Comparison of ENCODE assay signal across 10 cellular contexts in genomic region chr6:121522265-121522664, GRCh38.
DNase-seq lines count a peak whose midpoint lies in the region; ATAC-seq, FAIRE-seq and TF ChIP-seq lines count a peak whose summit lies in the region.
"Had no signal": no experiment of that assay in that cellular context is flagged by ENCODE, and none has a peak within 500 bp of the region (broad histone marks: within the 10 kb centered on the region; RNA-seq: fewer than 3 reads in every experiment).

No MANE protein-coding gene starts in this region.

- no peak overlapping the region for H2AK5ac ChIP-seq in H1 (ENCODE audit: low read depth, low read length)

- H2AFZ ChIP-seq in HepG2 (ENCODE audit: low read length): no peak overlapping the region
- peak overlapping the region; percentile 54 for H2AFZ ChIP-seq in H1 (ENCODE audit: low read length)

- 0 out of 2 replicates have a peak overlapping the region, but pooled peaks have one; percentile 13 for H2BK12ac ChIP-seq in H1 (ENCODE audit: low read depth, low read length)

- no peak overlapping the region for H2BK5ac ChIP-seq in H1 (ENCODE audit: low read depth, low read length)

- no peaks in the 10 kb centered on the region for H3K9me3 ChIP-seq in right lobe of liver
- no peaks in the 10 kb centered on the region for H3K9me3 ChIP-seq in HepG2 (ENCODE audit: low read length)
- no peaks in the 10 kb centered on the region for H3K9me3 ChIP-seq in H1 (ENCODE audit: insufficient read depth in 2 of 2, low read depth in 1 of 2, low read length in 1 of 2)
- H3K9me3 ChIP-seq: BE2C had no signal

- H3K18ac ChIP-seq in H1 (ENCODE audit: extremely low read depth, low read length): no peak overlapping the region

- no peaks in the 10 kb centered on the region for H3K23me2 ChIP-seq in H1 (ENCODE audit: low read depth, low read length)

- H3K4me1 ChIP-seq in right lobe of liver (no peaks in the 10 kb centered on the region), HepG2 (ENCODE audit: insufficient read depth, low read length) (no peaks in the 10 kb centered on the region), H1 (replicated peaks in 1 of 4; ENCODE audit: control insufficient read depth in 3 of 4, insufficient read depth in 4 of 4, low read length in 3 of 4) (peaks cover 0 to 13% (median 4%) of the 10 kb centered on the region in 4 experiments; a peak in 3 of 7 replicates)
- H3K4me1 ChIP-seq: BE2C had no signal

- WGBS in right lobe of liver (ENCODE audit: insufficient coverage, low coverage, low lambda C conversion rate, missing lambda C conversion rate): 7% methylated on average over 2 of the region's 2 CpGs
- WGBS in HepG2 (ENCODE audit: low lambda C conversion rate): 2% methylated on average over 2 of the region's 2 CpGs
- WGBS in H1 (ENCODE audit: extremely low coverage in 1 of 2, insufficient coverage in 1 of 2, insufficient read length in 1 of 2, insufficient replicate concordance in 2 of 2, low coverage in 1 of 2, low lambda C conversion rate in 2 of 2, missing lambda C conversion rate in 1 of 2), 2 experiments: 79% methylated on average over 2 of the region's 2 CpGs; no CpG with 5 or more reads in 1 of the 2 experiments

- H3K9ac ChIP-seq in HepG2 (ENCODE audit: insufficient read depth, low read depth, low read length): no peak overlapping the region
- H3K9ac ChIP-seq in H1 (replicated peaks in 1 of 4; ENCODE audit: extremely low read depth in 1 of 4, low read depth in 3 of 4, low read length in 3 of 4): no peak overlapping the region

- no peak for TF ChIP-seq POLR2A in right lobe of liver (IDR thresholded peaks at IDR 0.05)
- no peak for TF ChIP-seq POLR2A in HepG2 (IDR thresholded peaks at IDR 0.05; ENCODE audit: insufficient read depth in 1 of 2, low read depth in 2 of 2, low read length in 2 of 2)
- TF ChIP-seq POLR2A in H1 (IDR thresholded peaks at IDR 0.05; ENCODE audit: control extremely low read depth in 1 of 2, low read depth in 2 of 2, low read length in 2 of 2): no peak

- POLR2A ChIA-PET in HepG2 (lab: Yijun Ruan, JAX): no interaction called here
- POLR2A ChIA-PET in H1 (lab: Charles Lee; ENCODE audit: partially characterized antibody): interaction anchor here (0.6 to 1.4 kb wide), 2 partner anchors 85 to 134 kb away, joined by 3 to 4 read pairs; no protein-coding TSS in a partner anchor

- H4K20me1 ChIP-seq in HepG2 (ENCODE audit: insufficient read depth, low read length): no peaks in the 10 kb centered on the region
- H4K20me1 ChIP-seq in H1 (replicated peaks in 1 of 2; ENCODE audit: control insufficient read depth in 1 of 2, insufficient read depth in 2 of 2, low read length in 2 of 2): no peaks in the 10 kb centered on the region

- no peak for FAIRE-seq in HepG2 (lab: Jason Lieb, UNC)
- peak; percentile 28 for FAIRE-seq in H1 (lab: Jason Lieb, UNC)

- no peak for DNase-seq in right lobe of liver
- DNase-seq in HepG2 (ENCODE audit: low spot score): no peak
- DNase-seq in H1 (ENCODE audit: low read depth in 1 of 2, low spot score in 2 of 2): no peak
- DNase-seq in mucosa of gallbladder (ENCODE audit: low spot score): peak; percentile 23
- DNase-seq: activated CD4-positive, CD25-positive, alpha-beta regulatory T cell; BE2C had no signal

- no peaks in the 10 kb centered on the region for H3K79me1 ChIP-seq in H1 (ENCODE audit: low read depth, low read length)

- no peak overlapping the region for H2BK15ac ChIP-seq in H1 (ENCODE audit: low read length)

- TF ChIP-seq RAD21 in HepG2 (CRISPR knock-in tag; IDR thresholded peaks at IDR 0.05): no peak
- no peak for TF ChIP-seq RAD21 in H1 (IDR thresholded peaks at IDR 0.05 in 1 of 2, conservative IDR thresholded peaks at IDR 0.05 in 1 of 2; ENCODE audit: low read depth in 2 of 2, low read length in 2 of 2)

- CTCF ChIA-PET in HepG2 (lab: Yijun Ruan, JAX; ENCODE audit: low intra/inter-chr PET ratio, low total read pairs) (no interaction called here), H1 (lab: Charles Lee; ENCODE audit: partially characterized antibody) (interaction anchor here (0.6 to 2.3 kb wide), 7 partner anchors 11 to 1008 kb away, joined by 3 to 8 read pairs (median 5); no protein-coding TSS in a partner anchor)

- H3K4me2 ChIP-seq in HepG2 (ENCODE audit: low read depth, low read length) (no peak overlapping the region), H1 (ENCODE audit: insufficient read depth in 1 of 2, low read depth in 2 of 2, low read length in 2 of 2) (no peak overlapping the region)

- H2BK120ac ChIP-seq in H1 (replicated peaks; ENCODE audit: low read depth, low read length): no peak overlapping the region

- H3K79me2 ChIP-seq in HepG2 (ENCODE audit: insufficient read depth, low read length): no peaks in the 10 kb centered on the region
- H3K79me2 ChIP-seq in H1 (ENCODE audit: control insufficient read depth in 1 of 2, insufficient read depth in 2 of 2, low read length in 2 of 2): no peaks in the 10 kb centered on the region

- ATAC-seq in right lobe of liver: peak; percentile 27 to 81 (median 58)
- ATAC-seq in HepG2: no peak
- ATAC-seq in HG02970 (IDR thresholded peaks at IDR 0.05; ENCODE audit: low FRiP score, unreplicated experiment): no peak
- ATAC-seq in HG03095 (IDR thresholded peaks at IDR 0.05; ENCODE audit: unreplicated experiment): no peak
- no peak for ATAC-seq in HG02571 (IDR thresholded peaks at IDR 0.05; ENCODE audit: unreplicated experiment)
- no peak for ATAC-seq in GM18502 (IDR thresholded peaks at IDR 0.05; ENCODE audit: poor library complexity, unreplicated experiment)

- H3K14ac ChIP-seq in H1 (ENCODE audit: insufficient read length): no peak overlapping the region

- H4K5ac ChIP-seq in H1 (ENCODE audit: insufficient read length, low read depth, low read length): no peak overlapping the region

- BruUV-seq in HepG2 (replicated peaks; lab: Mats Ljungman, UMichigan): no TSS peak

- in situ Hi-C loops in HepG2 (cut with HindIII; ENCODE audit: extremely low pct_ligation_motif_present, low pct_unique_long_range_greater_than_20kb): no loop called here

- intact Hi-C loops in right lobe of liver (cut with DNase I) (no loop called here), HepG2 (cut with micrococcal nuclease; ENCODE audit: unreplicated experiment) (no loop called here)

- no peak overlapping the region for H3K4ac ChIP-seq in H1 (replicated peaks; ENCODE audit: insufficient read length, low read depth, low read length)

- TF ChIP-seq EP300 in HepG2 (IDR thresholded peaks at IDR 0.05; ENCODE audit: low read depth in 2 of 2, low read length in 2 of 2) (no peak), HepG2 (CRISPR knock-in tag; IDR thresholded peaks at IDR 0.05; ENCODE audit: borderline replicate concordance) (no peak), H1 (IDR thresholded peaks at IDR 0.05; ENCODE audit: borderline replicate concordance in 1 of 2, low read depth in 2 of 2, low read length in 2 of 2) (no peak)

- H4K91ac ChIP-seq in H1 (replicated peaks; ENCODE audit: insufficient read length, low read length): no peak overlapping the region

- no peak overlapping the region for H3K23ac ChIP-seq in H1 (ENCODE audit: insufficient read length)

- H4K8ac ChIP-seq in H1 (ENCODE audit: extremely low read depth, insufficient read depth, low read length): no peak overlapping the region

- no peak overlapping the region for H3K4me3 ChIP-seq in right lobe of liver
- no peak overlapping the region for H3K4me3 ChIP-seq in HepG2 (replicated peaks in 1 of 3; ENCODE audit: insufficient read depth in 1 of 3, low read depth in 2 of 3, low read length in 3 of 3)
- H3K4me3 ChIP-seq in H1 (ENCODE audit: extremely low read depth in 1 of 4, insufficient read depth in 2 of 4, low read depth in 3 of 4, low read length in 4 of 4): no peak overlapping the region

- H3K27me3 ChIP-seq in right lobe of liver: no peaks in the 10 kb centered on the region
- no peaks in the 10 kb centered on the region for H3K27me3 ChIP-seq in HepG2 (ENCODE audit: control insufficient read depth in 1 of 2, insufficient read depth in 2 of 2, low read length in 2 of 2)
- H3K27me3 ChIP-seq in H1 (replicated peaks in 1 of 4; ENCODE audit: control insufficient read depth in 3 of 4, extremely low read depth in 1 of 4, insufficient read depth in 3 of 4, low read length in 3 of 4): no peaks in the 10 kb centered on the region
- H3K27me3 ChIP-seq: BE2C had no signal

- H3K56ac ChIP-seq in H1 (replicated peaks; ENCODE audit: insufficient read length, low read depth, low read length): no peak overlapping the region

- peak overlapping the region in 1 of 3 donors; percentile 18 for H3K27ac ChIP-seq in right lobe of liver
- no peak overlapping the region for H3K27ac ChIP-seq in HepG2 (ENCODE audit: extremely low read length, insufficient read depth, low read length)
- H3K27ac ChIP-seq in H1 (ENCODE audit: low read depth, low read length): no peak overlapping the region

- H2BK20ac ChIP-seq in H1 (ENCODE audit: low read length): no peak overlapping the region

- TF ChIP-seq CTCF in right lobe of liver (IDR thresholded peaks at IDR 0.05): no peak
- TF ChIP-seq CTCF in HepG2 (CRISPR knock-in tag; IDR thresholded peaks at IDR 0.05): no peak
- no peak for TF ChIP-seq CTCF in H1 (IDR thresholded peaks at IDR 0.05; ENCODE audit: control extremely low read depth in 1 of 3, insufficient read depth in 1 of 3, low read depth in 1 of 3, low read length in 3 of 3)

- H3K36me3 ChIP-seq in right lobe of liver (no peaks in the 10 kb centered on the region), HepG2 (replicated peaks in 1 of 2; ENCODE audit: control insufficient read depth in 1 of 2, insufficient read depth in 2 of 2, low read length in 2 of 2) (no peaks in the 10 kb centered on the region), H1 (ENCODE audit: control insufficient read depth in 2 of 4, insufficient read depth in 4 of 4, low read length in 3 of 4) (no peaks in the 10 kb centered on the region)
- H3K36me3 ChIP-seq: BE2C had no signal

TF ChIP-seq in HepG2, 621 proteins besides CTCF, POLR2A, EP300 and RAD21 (continues in another document):
- no peak for TF ChIP-seq ZNF207 (IDR thresholded peaks at IDR 0.05; ENCODE audit: borderline replicate concordance)
- no peak for TF ChIP-seq ZNF790 (CRISPR knock-in tag; IDR thresholded peaks at IDR 0.05; ENCODE audit: borderline replicate concordance)

TF ChIP-seq in H1, 55 proteins besides CTCF, POLR2A, EP300 and RAD21:
- TF ChIP-seq ZNF274 (IDR thresholded peaks at IDR 0.05; ENCODE audit: borderline replicate concordance, extremely low read depth, low read length): no peak
- TF ChIP-seq KDM5A (IDR thresholded peaks at IDR 0.05; ENCODE audit: low read length): no peak
- TF ChIP-seq SP2 (IDR thresholded peaks at IDR 0.05; ENCODE audit: low read length): no peak
- TF ChIP-seq MAFK (IDR thresholded peaks at IDR 0.05; ENCODE audit: low read depth, low read length): no peak
- no peak for TF ChIP-seq TAF7 (optimal IDR thresholded peaks at IDR 0.05; ENCODE audit: borderline replicate concordance, low read depth, low read length)
- no peak for TF ChIP-seq BRCA1 (IDR thresholded peaks at IDR 0.05; ENCODE audit: low read depth, low read length)
- no peak for TF ChIP-seq HDAC2 (IDR thresholded peaks at IDR 0.05; ENCODE audit: borderline replicate concordance in 1 of 2, low read depth in 2 of 2, low read length in 2 of 2)
- no peak for TF ChIP-seq TBP (IDR thresholded peaks at IDR 0.05; ENCODE audit: low read depth, low read length)

Comparison
In these comparisons a context has a peak if more than half of its experiments do, and no peak if none do; other contexts are left out.
1. ATAC-seq: peak in right lobe of liver (4 of 4); none in HepG2 (single experiment), HG02970 (single experiment), HG03095 (single experiment), HG02571 (single experiment) and GM18502 (single experiment).